Comparison of ENCODE assay signal across 14 cellular contexts in the genomic region with DNA sequence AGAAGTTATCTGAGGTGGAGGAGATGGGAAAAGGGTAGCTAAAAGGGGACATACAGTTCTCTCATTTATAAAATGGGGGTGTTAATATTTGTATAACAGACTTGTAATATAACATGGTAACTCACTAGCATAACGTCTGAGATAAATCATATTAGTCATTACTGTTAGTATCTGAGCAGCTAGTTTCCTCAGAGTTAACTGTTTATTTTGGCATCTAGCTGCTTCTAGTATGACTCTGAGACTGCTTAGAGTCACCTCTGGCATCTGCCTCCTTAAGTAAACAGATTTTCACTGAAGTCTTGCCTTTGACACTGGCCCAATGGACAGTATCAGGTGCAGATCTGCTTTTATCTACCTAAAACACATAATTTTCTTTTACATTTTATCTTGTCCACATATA. TPM values are rescaled to one million over a fixed set of nuclear protein-coding genes. Genes with fewer than 3 reads are reported as not detected.
A peak's percentile ranks its signal among the peaks of the same experiment; 100 is the strongest.
DNase-seq lines count a peak whose midpoint lies in the region; ATAC-seq and TF ChIP-seq lines count a peak whose summit lies in the region.
"Had no signal": no experiment of that assay in that cellular context is flagged by ENCODE, and none has a peak within 500 bp of the region (broad histone marks: within the 10 kb centered on the region; RNA-seq: fewer than 3 reads in every experiment).

No MANE protein-coding gene starts in this region.

- H3K27ac ChIP-seq in AG04450 (ENCODE audit: low read depth, low read length), result no peak overlapping the region
- no peak overlapping the region for H3K27ac ChIP-seq in vagina
- H3K27ac ChIP-seq: left ventricle myocardium inferior had no signal

- H3K9me3 Mint-ChIP-seq in type B pancreatic cell, result no peaks in the 10 kb centered on the region

- TF ChIP-seq CTCF in AG04450 (IDR thresholded peaks at IDR 0.05; ENCODE audit: low read depth, low read length), result no peak
- TF ChIP-seq CTCF in astrocyte of the spinal cord (IDR thresholded peaks at IDR 0.05; ENCODE audit: low read depth, low read length), result no peak
- TF ChIP-seq CTCF in vagina (IDR thresholded peaks at IDR 0.05), result no peak
- TF ChIP-seq CTCF in type B pancreatic cell (conservative IDR thresholded peaks at IDR 0.05), result no peak

- TF ChIP-seq POLR2A in vagina (IDR thresholded peaks at IDR 0.05), result no peak

- peaks cover 0 to 29% of the 10 kb centered on the region in 2 donors for H3K36me3 ChIP-seq in vagina

- H3K36me3 Mint-ChIP-seq in type B pancreatic cell, result peaks cover 59% of the 10 kb centered on the region

- no peaks in the 10 kb centered on the region for H3K4me1 Mint-ChIP-seq in type B pancreatic cell (ENCODE audit: unreplicated experiment)
- H3K4me1 Mint-ChIP-seq: neural crest cell had no signal

- no peaks in the 10 kb centered on the region for H3K27me3 ChIP-seq in AG04450 (ENCODE audit: control insufficient read depth, insufficient read depth, low read length)
- H3K27me3 ChIP-seq in vagina, result no peaks in the 10 kb centered on the region

- no peaks in the 10 kb centered on the region for H3K4me1 ChIP-seq in vagina
- H3K4me1 ChIP-seq: left ventricle myocardium inferior had no signal

- H3K4me3 ChIP-seq in AG04450 (ENCODE audit: low read depth, low read length) (no peak overlapping the region), astrocyte of the spinal cord (ENCODE audit: low read depth, low read length) (no peak overlapping the region), vagina (no peak overlapping the region)
- H3K4me3 ChIP-seq: left ventricle myocardium inferior had no signal

- H3K27me3 Mint-ChIP-seq in type B pancreatic cell, result no peaks in the 10 kb centered on the region

- no peak for ATAC-seq in HG03108 (IDR thresholded peaks at IDR 0.05; ENCODE audit: unreplicated experiment)

- no peak overlapping the region for H3K4me3 Mint-ChIP-seq in type B pancreatic cell
- H3K4me3 Mint-ChIP-seq: neural crest cell had no signal

- H3K9me3 ChIP-seq in AG04450 (ENCODE audit: control insufficient read depth, insufficient read depth, low read length), result peaks cover 3% of the 10 kb centered on the region; the same call in 1 of the 2 replicates
- no peaks in the 10 kb centered on the region for H3K9me3 ChIP-seq in vagina
- H3K9me3 ChIP-seq: left ventricle myocardium inferior had no signal

- intact Hi-C loops in vagina (cut with DNase I), result no loop called here

- no peak overlapping the region for H3K27ac Mint-ChIP-seq in type B pancreatic cell

- CTCF ChIA-PET in AG04450 (lab: Charles Lee), result no interaction called here

- in situ Hi-C loops in astrocyte of the spinal cord (cut with HindIII; ENCODE audit: low sequenced_read_pairs), result no loop called here

- POLR2A ChIA-PET in AG04450 (lab: Yijun Ruan, JAX), result no interaction called here

- DNase-seq in AG04450 (ENCODE audit: low read depth, low spot score), result peak; percentile 45
- DNase-seq in HS-5 (ENCODE audit: low read depth), result peak; percentile 14
- DNase-seq in astrocyte of the spinal cord (ENCODE audit: low read depth, low spot score), result peak; percentile 78
- DNase-seq in iris pigment epithelial cell (ENCODE audit: low read depth), result peak; percentile 88
- no peak for DNase-seq in vagina (ENCODE audit: extremely low spot score in 2 of 2)
- DNase-seq in NCI-H1436 treated with DMSO at 0.1 percent for 48 hours (lab: John Stamatoyannopoulos, UW), result no peak
- DNase-seq in type B pancreatic cell (ENCODE audit: extremely low spot score, unreplicated experiment), result no peak
- DNase-seq: activated CD4-positive, alpha-beta T cell treated with anti-CD3 and anti-CD28 coated beads for 4 hours; C1 segment of cervical spinal cord; central memory CD4-positive, alpha-beta T cell; left ventricle myocardium inferior; NCI-H1417 treated with DMSO at 0.1 percent for 48 hours had no signal

RNA-seq across cellular contexts. Expression of gene SLC30A9, which starts 58.1 kb away (rescaled TPM):
- polyA plus RNA-seq in AG04450 (2011; rRNA removed), result 63.2 and 82.9 TPM in 2 replicates
- 41.1 and 71.3 TPM in 2 replicates for polyA minus RNA-seq in AG04450 (2011; rRNA and poly(A)+ RNA removed)
- total RNA-seq in vagina (50.3 TPM), type B pancreatic cell (ENCODE audit: low replicate concordance) (50.1 and 61.4 TPM in 2 replicates)

Comparison
In these comparisons a context has a peak if more than half of its experiments do, and no peak if none do; other contexts are left out.
1. DNase-seq: peak in AG04450 (single experiment), HS-5 (single experiment), astrocyte of the spinal cord (single experiment) and iris pigment epithelial cell (single experiment); none in vagina (0 of 2), NCI-H1436 treated with DMSO at 0.1 percent for 48 hours (single experiment) and type B pancreatic cell (single experiment).